Comparison of ENCODE assay signal across 8 cellular contexts in genomic region chr16:12802661-12803060, GRCh38. TPM values are rescaled to one million over a fixed set of nuclear protein-coding genes. Genes with fewer than 3 reads are reported as not detected.
DNase-seq lines count a peak whose midpoint lies in the region; ATAC-seq and TF ChIP-seq lines count a peak whose summit lies in the region.

No MANE protein-coding gene starts in this region.

- no peaks in the 10 kb centered on the region for H3K36me3 ChIP-seq in RWPE2 (ENCODE audit: low read depth)
- no peaks in the 10 kb centered on the region for H3K36me3 ChIP-seq in esophagus squamous epithelium
- H3K36me3 ChIP-seq in rectal smooth muscle tissue (ENCODE audit: control insufficient read depth, insufficient read depth, low read length), result no peaks in the 10 kb centered on the region

- ATAC-seq in RWPE2 (ENCODE audit: low read depth) (no peak), HG03135 (IDR thresholded peaks at IDR 0.05; ENCODE audit: unreplicated experiment) (no peak), GM18520 (IDR thresholded peaks at IDR 0.05; ENCODE audit: unreplicated experiment) (no peak), GM21381 (IDR thresholded peaks at IDR 0.05; ENCODE audit: unreplicated experiment) (no peak)

- no peak overlapping the region for H3K9ac ChIP-seq in rectal smooth muscle tissue (ENCODE audit: low read length)

- no peaks in the 10 kb centered on the region for H3K27me3 ChIP-seq in RWPE2 (ENCODE audit: insufficient read depth, poor library complexity, severe bottlenecking)
- H3K27me3 ChIP-seq in esophagus squamous epithelium, result no peaks in the 10 kb centered on the region
- no peaks in the 10 kb centered on the region for H3K27me3 ChIP-seq in rectal smooth muscle tissue (ENCODE audit: control insufficient read depth, insufficient read depth, low read length)

- peak overlapping the region; percentile 83 for H3K27ac ChIP-seq in RWPE2 (ENCODE audit: poor library complexity, severe bottlenecking)
- peak overlapping the region; percentile 86 to 96 (median 94) for H3K27ac ChIP-seq in esophagus squamous epithelium
- peak overlapping the region; percentile 74 for H3K27ac ChIP-seq in rectal smooth muscle tissue (ENCODE audit: low read depth, low read length)

- TF ChIP-seq CTCF in RWPE2 (IDR thresholded peaks at IDR 0.05; ENCODE audit: poor library complexity, severe bottlenecking) (no peak), esophagus squamous epithelium (IDR thresholded peaks at IDR 0.05) (no peak)

- intact Hi-C loops in esophagus squamous epithelium (cut with DNase I), result no loop called here

- 64 to 74% methylated on average over 6 of the region's 6 CpGs for WGBS in esophagus squamous epithelium, 2 donors

- no peaks in the 10 kb centered on the region for H3K9me3 ChIP-seq in RWPE2 (ENCODE audit: severe bottlenecking)
- no peaks in the 10 kb centered on the region for H3K9me3 ChIP-seq in esophagus squamous epithelium

- in situ Hi-C loops in KBM-7 (cut with MboI; ENCODE audit: low pct_unique_long_range_greater_than_20kb, low sequenced_read_pairs), result loop anchor here (25.0 kb wide), 1 partner anchor 340 kb away; no protein-coding TSS in a partner anchor

- H3K4me3 ChIP-seq in RWPE2 (ENCODE audit: severe bottlenecking), result peak overlapping the region; percentile 57
- H3K4me3 ChIP-seq in esophagus squamous epithelium, result peak overlapping the region; percentile 48 to 76 (median 74)
- H3K4me3 ChIP-seq in rectal smooth muscle tissue (ENCODE audit: low read length), result peak overlapping the region; percentile 89

- DNase-seq in EH (ENCODE audit: low read depth) (peak; percentile 10), RWPE2 (ENCODE audit: low spot score) (no peak), esophagus squamous epithelium (lab: John Stamatoyannopoulos, UW) (no peak), KBM-7 (no peak)

- H3K4me1 ChIP-seq in RWPE2 (ENCODE audit: insufficient read depth, poor library complexity, severe bottlenecking), result peaks cover 8% of the 10 kb centered on the region
- H3K4me1 ChIP-seq in esophagus squamous epithelium, result peaks cover 12 to 46% (median 15%) of the 10 kb centered on the region in 3 donors
- peaks cover 3% of the 10 kb centered on the region for H3K4me1 ChIP-seq in rectal smooth muscle tissue (ENCODE audit: control insufficient read depth, insufficient read depth, low read length)

- TF ChIP-seq POLR2A in esophagus squamous epithelium (IDR thresholded peaks at IDR 0.05), result no peak

RNA-seq across cellular contexts. Expression of gene CPPED1, which starts 1.0 kb away (rescaled TPM):
- total RNA-seq in esophagus squamous epithelium, result 10 to 100 TPM; 14.3 to 45.6 (median 16.8) TPM
